In genomic region chr7:151057989-151058765, GRCh38 we compare ENCODE assay signal across 8 cellular contexts. TPM values are rescaled to one million over a fixed set of nuclear protein-coding genes. Genes with fewer than 3 reads are reported as not detected.
DNase-seq lines count a peak whose midpoint lies in the region; ATAC-seq and TF ChIP-seq lines count a peak whose summit lies in the region.

No MANE protein-coding gene starts in this region.

- TF ChIP-seq CTCF in fibroblast of lung (conservative IDR thresholded peaks at IDR 0.05 in 1 of 2, IDR thresholded peaks at IDR 0.05 in 1 of 2; ENCODE audit: low read depth in 1 of 2, low read length in 2 of 2): peak in 1 of 2 donors; percentile 0

- H4K20me1 ChIP-seq in fibroblast of lung (ENCODE audit: control insufficient read depth, extremely low read depth, insufficient read depth, low read length): no peaks in the 10 kb centered on the region

- no peaks in the 10 kb centered on the region for H3K9me3 ChIP-seq in fibroblast of lung (ENCODE audit: control insufficient read depth, insufficient read depth, low read depth, low read length)
- H3K9me3 ChIP-seq in naive thymus-derived CD4-positive, alpha-beta T cell (ENCODE audit: control insufficient read depth in 2 of 3, low read length in 3 of 3): no peaks in the 10 kb centered on the region

- peak; percentile 100 for DNase-seq in EH (ENCODE audit: low read depth)
- peak; percentile 92 for DNase-seq in GOT3 (lab: John Stamatoyannopoulos, UW)
- DNase-seq in LHCN-M2 (ENCODE audit: low read depth): peak; percentile 100
- peak; percentile 100 for DNase-seq in RPMI7951 (ENCODE audit: low read depth)
- DNase-seq in fibroblast of lung (ENCODE audit: low read depth in 2 of 2): peak; percentile 100
- peak; percentile 80 to 99 (median 97) for DNase-seq in naive thymus-derived CD4-positive, alpha-beta T cell

- H3K27me3 Mint-ChIP-seq in activated T-helper 17 cell treated with anti-CD3 and anti-CD28 coated beads, Interleukin-2, amount 50 U/mL, for 72 hours: no peaks in the 10 kb centered on the region
- no peaks in the 10 kb centered on the region for H3K27me3 Mint-ChIP-seq in naive thymus-derived CD4-positive, alpha-beta T cell
- H3K27me3 Mint-ChIP-seq in stimulated activated memory B cell treated with anti-CD40 and anti-IgM and Interleukin-4, amounts not matched to agents 10 μg/mL and 1 μg/mL and 100 μg/mL, for 72 hours: no peaks in the 10 kb centered on the region

- peak overlapping the region; percentile 95 for H3K27ac Mint-ChIP-seq in activated T-helper 17 cell treated with anti-CD3 and anti-CD28 coated beads, Interleukin-2, amount 50 U/mL, for 72 hours
- H3K27ac Mint-ChIP-seq in naive thymus-derived CD4-positive, alpha-beta T cell: peak overlapping the region; percentile 86 to 96 (median 93)
- H3K27ac Mint-ChIP-seq in stimulated activated memory B cell treated with anti-CD40 and anti-IgM and Interleukin-4, amounts not matched to agents 10 μg/mL and 1 μg/mL and 100 μg/mL, for 72 hours: peak overlapping the region; percentile 86

- peak; percentile 95 for ATAC-seq in activated T-helper 17 cell treated with anti-CD3 and anti-CD28 coated beads, Interleukin-2, amount 50 U/mL, for 72 hours (replicated peaks)
- peak; percentile 96 for ATAC-seq in naive thymus-derived CD4-positive, alpha-beta T cell
- peak; percentile 95 for ATAC-seq in stimulated activated memory B cell treated with anti-CD40 and anti-IgM and Interleukin-4, amounts not matched to agents 10 μg/mL and 1 μg/mL and 100 μg/mL, for 72 hours

- H3K4me1 ChIP-seq in fibroblast of lung (ENCODE audit: control insufficient read depth, extremely low read depth, insufficient read depth, low read length): peaks cover 23% of the 10 kb centered on the region
- peaks cover 25 to 32% of the 10 kb centered on the region in 2 donors for H3K4me1 ChIP-seq in naive thymus-derived CD4-positive, alpha-beta T cell (ENCODE audit: control insufficient read depth in 2 of 2, insufficient read depth in 2 of 2, low read length in 2 of 2)

- H3K36me3 Mint-ChIP-seq in activated T-helper 17 cell treated with anti-CD3 and anti-CD28 coated beads, Interleukin-2, amount 50 U/mL, for 72 hours (ENCODE audit: low read depth): peaks cover 10% of the 10 kb centered on the region
- H3K36me3 Mint-ChIP-seq in naive thymus-derived CD4-positive, alpha-beta T cell: peaks cover 0 to 3% (median 0%) of the 10 kb centered on the region in 5 donors
- H3K36me3 Mint-ChIP-seq in stimulated activated memory B cell treated with anti-CD40 and anti-IgM and Interleukin-4, amounts not matched to agents 10 μg/mL and 1 μg/mL and 100 μg/mL, for 72 hours: peaks cover 23% of the 10 kb centered on the region

- H3K4me1 Mint-ChIP-seq in activated T-helper 17 cell treated with anti-CD3 and anti-CD28 coated beads, Interleukin-2, amount 50 U/mL, for 72 hours: peaks cover 25% of the 10 kb centered on the region
- peaks cover 25 to 41% (median 38%) of the 10 kb centered on the region in 7 donors for H3K4me1 Mint-ChIP-seq in naive thymus-derived CD4-positive, alpha-beta T cell
- H3K4me1 Mint-ChIP-seq in stimulated activated memory B cell treated with anti-CD40 and anti-IgM and Interleukin-4, amounts not matched to agents 10 μg/mL and 1 μg/mL and 100 μg/mL, for 72 hours: peaks cover 46% of the 10 kb centered on the region

- CTCF ChIA-PET in naive thymus-derived CD4-positive, alpha-beta T cell (lab: Charles Lee): interaction anchor here (1.0 to 3.5 kb wide), 3 partner anchors 26 to 52 kb away, joined by 3 to 15 read pairs (median 7); partner anchors contain the start of gene TMUB1

- peak overlapping the region; percentile 71 for H3K4me2 ChIP-seq in fibroblast of lung (ENCODE audit: extremely low read depth, insufficient read depth, low read length)

- H3K27ac ChIP-seq in fibroblast of lung (ENCODE audit: insufficient read depth, low read length): peak overlapping the region; percentile 93
- peak overlapping the region; percentile 92 for H3K27ac ChIP-seq in naive thymus-derived CD4-positive, alpha-beta T cell (ENCODE audit: low read depth, low read length)

- H3K9ac ChIP-seq in fibroblast of lung (ENCODE audit: insufficient read depth, low read length): peak overlapping the region; percentile 54

- peak overlapping the region; percentile 34 to 89 (median 58) for H3K4me3 ChIP-seq in fibroblast of lung (replicated peaks in 1 of 4; ENCODE audit: control extremely low read depth in 1 of 4, insufficient read depth in 1 of 4, low read depth in 3 of 4, low read length in 4 of 4)
- peak overlapping the region; percentile 78 for H3K4me3 ChIP-seq in naive thymus-derived CD4-positive, alpha-beta T cell (ENCODE audit: low read length)

- H3K36me3 ChIP-seq in fibroblast of lung (ENCODE audit: control insufficient read depth, insufficient read depth, low read length): peaks cover 1% of the 10 kb centered on the region
- H3K36me3 ChIP-seq in naive thymus-derived CD4-positive, alpha-beta T cell (ENCODE audit: control insufficient read depth in 2 of 3, insufficient read depth in 3 of 3, low read length in 3 of 3): no peaks in the 10 kb centered on the region

- peak overlapping the region; percentile 95 for H3K4me3 Mint-ChIP-seq in activated T-helper 17 cell treated with anti-CD3 and anti-CD28 coated beads, Interleukin-2, amount 50 U/mL, for 72 hours
- peak overlapping the region; percentile 91 to 99 (median 94) for H3K4me3 Mint-ChIP-seq in naive thymus-derived CD4-positive, alpha-beta T cell
- H3K4me3 Mint-ChIP-seq in stimulated activated memory B cell treated with anti-CD40 and anti-IgM and Interleukin-4, amounts not matched to agents 10 μg/mL and 1 μg/mL and 100 μg/mL, for 72 hours: peak overlapping the region; percentile 88

- POLR2A ChIA-PET in naive thymus-derived CD4-positive, alpha-beta T cell (lab: Charles Lee): interaction anchor here (1.0 to 2.8 kb wide), 10 partner anchors 23 to 82 kb away, joined by 3 to 14 read pairs (median 4); partner anchors contain the start of genes ABCB8, FASTK and TMUB1

- peaks cover 30% of the 10 kb centered on the region for H3K79me2 ChIP-seq in fibroblast of lung (ENCODE audit: control insufficient read depth, insufficient read depth, low read length)

- H3K27me3 ChIP-seq in fibroblast of lung (ENCODE audit: control insufficient read depth, insufficient read depth, low read length): no peaks in the 10 kb centered on the region
- no peaks in the 10 kb centered on the region for H3K27me3 ChIP-seq in naive thymus-derived CD4-positive, alpha-beta T cell (ENCODE audit: control insufficient read depth in 2 of 2, insufficient read depth in 2 of 2, low read length in 2 of 2)

- H2AFZ ChIP-seq in fibroblast of lung (ENCODE audit: low read length): peak overlapping the region; percentile 28

- intact Hi-C loops in naive thymus-derived CD4-positive, alpha-beta T cell (cut with micrococcal nuclease): loop anchor here (1.0 to 5.0 kb wide), 13 partner anchors 22 to 1220 kb away; partner anchors contain the start of genes ABCB8 (in 2 of the 2), ABCF2 (in 2 of the 2), FASTK (in 2 of the 2) and REPIN1 (in 1 of the 2)

- no peaks in the 10 kb centered on the region for H3K9me3 Mint-ChIP-seq in activated T-helper 17 cell treated with anti-CD3 and anti-CD28 coated beads, Interleukin-2, amount 50 U/mL, for 72 hours
- H3K9me3 Mint-ChIP-seq in naive thymus-derived CD4-positive, alpha-beta T cell: peaks cover 0 to 1% (median 0%) of the 10 kb centered on the region in 11 donors
- no peaks in the 10 kb centered on the region for H3K9me3 Mint-ChIP-seq in stimulated activated memory B cell treated with anti-CD40 and anti-IgM and Interleukin-4, amounts not matched to agents 10 μg/mL and 1 μg/mL and 100 μg/mL, for 72 hours

RNA-seq across cellular contexts. Expression of gene CDK5, which starts 0.5 kb away (rescaled TPM):
- total RNA-seq in LHCN-M2 (2014; rRNA removed): 47.1 and 47.4 TPM in 2 replicates
- polyA plus RNA-seq in LHCN-M2 (2012): 53.1 TPM
- 41.3 and 57.0 TPM in 2 replicates for total RNA-seq in RPMI7951 (2014; rRNA removed; shearing (Covaris generic))
- 10 to 100 TPM in 1 of 2 donors, 1 to 10 TPM in 1; 9.0 to 23.4 TPM for total RNA-seq in activated T-helper 17 cell treated with anti-CD3 and anti-CD28 coated beads, Interleukin-2, amount 50 U/mL, for 72 hours
- total RNA-seq in fibroblast of lung: 25.9 and 27.7 TPM in 2 replicates
- 15.1 and 24.7 TPM in 2 replicates for polyA plus RNA-seq in fibroblast of lung
- polyA plus RNA-seq in fibroblast of lung (2012): 11.6 and 21.9 TPM in 2 replicates
- 36.4 and 43.2 TPM in 2 replicates for polyA minus RNA-seq in fibroblast of lung (ENCODE audit: low replicate concordance)
- 10 to 100 TPM in 1 of 5 experiments, 1 to 10 TPM in 4; 4.2 to 20.2 (median 5.6) TPM for total RNA-seq in naive thymus-derived CD4-positive, alpha-beta T cell
- polyA plus RNA-seq in naive thymus-derived CD4-positive, alpha-beta T cell: 1 to 10 TPM; 7.7 to 9.1 TPM

RNA-seq across cellular contexts. Expression of gene SLC4A2, which starts 1.2 kb away (rescaled TPM):
- total RNA-seq in LHCN-M2 (2014; rRNA removed) (274 and 291 TPM in 2 replicates), fibroblast of lung (56.0 and 61.8 TPM in 2 replicates)
- 331 TPM for polyA plus RNA-seq in LHCN-M2 (2012)
- 60.3 and 64.9 TPM in 2 replicates for total RNA-seq in RPMI7951 (2014; rRNA removed; shearing (Covaris generic))
- 100 to 1,000 TPM; 114 to 135 TPM for total RNA-seq in activated T-helper 17 cell treated with anti-CD3 and anti-CD28 coated beads, Interleukin-2, amount 50 U/mL, for 72 hours
- polyA plus RNA-seq in fibroblast of lung: 30.5 and 54.1 TPM in 2 replicates
- 84.2 and 121 TPM in 2 replicates for polyA plus RNA-seq in fibroblast of lung (2012)
- polyA minus RNA-seq in fibroblast of lung (ENCODE audit: low replicate concordance): 141 and 175 TPM in 2 replicates
- 100 to 1,000 TPM in 1 of 5 experiments, 10 to 100 TPM in 4; 38.7 to 125 (median 65.9) TPM for total RNA-seq in naive thymus-derived CD4-positive, alpha-beta T cell
- 10 to 100 TPM in 1 of 2 donors, 1 to 10 TPM in 1; 7.9 to 12.1 TPM for polyA plus RNA-seq in naive thymus-derived CD4-positive, alpha-beta T cell

RNA-seq across cellular contexts. Expression of gene ASIC3, which starts 9.8 kb away (rescaled TPM):
- total RNA-seq in LHCN-M2 (2014; rRNA removed) (0.19 and 2.2 TPM in 2 replicates), fibroblast of lung (under 0.01 and 0.17 TPM in 2 replicates)
- polyA plus RNA-seq in LHCN-M2 (2012): 0.81 TPM
- total RNA-seq in RPMI7951 (2014; rRNA removed; shearing (Covaris generic)): 0.10 and 1.3 TPM in 2 replicates
- 1 to 10 TPM; 9.0 to 9.7 TPM for total RNA-seq in activated T-helper 17 cell treated with anti-CD3 and anti-CD28 coated beads, Interleukin-2, amount 50 U/mL, for 72 hours
- 0.05 and 0.07 TPM in 2 replicates for polyA plus RNA-seq in fibroblast of lung
- polyA plus RNA-seq in fibroblast of lung (2012): 0.24 and 0.35 TPM in 2 replicates
- polyA minus RNA-seq in fibroblast of lung (ENCODE audit: low replicate concordance): not detected in 2 replicates
- total RNA-seq in naive thymus-derived CD4-positive, alpha-beta T cell: 10 to 100 TPM in 4 of 5 experiments, 1 to 10 TPM in 1; 6.7 to 17.7 (median 13.7) TPM
- polyA plus RNA-seq in naive thymus-derived CD4-positive, alpha-beta T cell: not detected

RNA-seq across cellular contexts. Expression of gene FASTK, which starts 22.4 kb away (rescaled TPM):
- 141 and 146 TPM in 2 replicates for total RNA-seq in LHCN-M2 (2014; rRNA removed)
- 107 TPM for polyA plus RNA-seq in LHCN-M2 (2012)
- total RNA-seq in RPMI7951 (2014; rRNA removed; shearing (Covaris generic)): 61.3 and 66.5 TPM in 2 replicates
- 10 to 100 TPM; 63.3 to 71.1 TPM for total RNA-seq in activated T-helper 17 cell treated with anti-CD3 and anti-CD28 coated beads, Interleukin-2, amount 50 U/mL, for 72 hours
- 64.7 and 69.5 TPM in 2 replicates for total RNA-seq in fibroblast of lung
- polyA plus RNA-seq in fibroblast of lung: 33.8 and 34.1 TPM in 2 replicates
- polyA plus RNA-seq in fibroblast of lung (2012): 51.1 and 54.7 TPM in 2 replicates
- 95.5 and 104 TPM in 2 replicates for polyA minus RNA-seq in fibroblast of lung (ENCODE audit: low replicate concordance)
- 100 to 1,000 TPM in 3 of 5 experiments, 10 to 100 TPM in 2; 94.1 to 136 (median 101) TPM for total RNA-seq in naive thymus-derived CD4-positive, alpha-beta T cell
- 10 to 100 TPM; 49.6 to 69.4 TPM for polyA plus RNA-seq in naive thymus-derived CD4-positive, alpha-beta T cell

RNA-seq across cellular contexts. Expression of gene TMUB1, which starts 25.1 kb away (rescaled TPM):
- 60.9 and 61.5 TPM in 2 replicates for total RNA-seq in LHCN-M2 (2014; rRNA removed)
- 48.7 TPM for polyA plus RNA-seq in LHCN-M2 (2012)
- 31.8 and 36.6 TPM in 2 replicates for total RNA-seq in RPMI7951 (2014; rRNA removed; shearing (Covaris generic))
- total RNA-seq in activated T-helper 17 cell treated with anti-CD3 and anti-CD28 coated beads, Interleukin-2, amount 50 U/mL, for 72 hours: 10 to 100 TPM; 72.7 to 78.4 TPM
- 14.1 and 20.3 TPM in 2 replicates for total RNA-seq in fibroblast of lung
- polyA plus RNA-seq in fibroblast of lung: 11.9 and 17.1 TPM in 2 replicates
- polyA plus RNA-seq in fibroblast of lung (2012): 28.8 and 39.7 TPM in 2 replicates
- 4.3 and 4.5 TPM in 2 replicates for polyA minus RNA-seq in fibroblast of lung (ENCODE audit: low replicate concordance)
- 10 to 100 TPM; 39.5 to 61.2 (median 42.2) TPM for total RNA-seq in naive thymus-derived CD4-positive, alpha-beta T cell
- polyA plus RNA-seq in naive thymus-derived CD4-positive, alpha-beta T cell: 10 to 100 TPM; 36.0 to 53.6 TPM

Comparison
In these comparisons a context has a peak if more than half of its experiments do, and no peak if none do; other contexts are left out.
1. Peak in every context shown above with its lines: DNase-seq, ATAC-seq, H3K4me3 ChIP-seq and H3K27ac ChIP-seq.